ENCODE assay signal across 9 cellular contexts in the genomic region with DNA sequence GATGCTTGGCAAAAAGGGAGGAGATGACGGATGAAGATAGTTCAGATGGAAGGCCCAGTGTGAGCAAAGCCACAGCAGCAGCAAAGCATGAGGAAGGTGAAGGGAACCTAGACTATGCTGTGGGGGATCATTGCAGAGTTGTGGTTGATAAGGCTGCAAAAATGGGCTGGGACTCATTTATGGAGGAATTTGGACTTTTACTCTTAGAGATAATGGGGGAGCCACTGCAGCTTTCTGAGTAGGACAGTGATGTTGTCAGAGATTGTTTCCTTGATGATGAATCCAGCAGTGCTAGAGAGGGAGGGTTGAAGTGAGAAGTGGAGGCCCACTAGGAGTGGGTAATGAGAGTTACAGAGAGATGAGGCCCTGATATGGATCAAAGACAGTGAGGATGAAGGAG. TPM values are rescaled to one million over a fixed set of nuclear protein-coding genes. Genes with fewer than 3 reads are reported as not detected.
"Had no signal": no experiment of that assay in that cellular context is flagged by ENCODE, and none has a peak within 500 bp of the region (broad histone marks: within the 10 kb centered on the region; RNA-seq: fewer than 3 reads in every experiment).

No MANE protein-coding gene starts in this region.

- H3K4me2 ChIP-seq: GM23338 had no signal

- FAIRE-seq: H1, H54, HTR-8/SVneo had no signal

- H3K36me3 Mint-ChIP-seq: IgD-negative memory B cell had no signal

- H3K4me3 ChIP-seq: GM23338 had no signal

- ATAC-seq: GM23338 had no signal

- DNase-seq: H9, HCEC 1CT, KBM-7 had no signal

- H3K9me3 Mint-ChIP-seq: GM23338 had no signal

- H3K27ac Mint-ChIP-seq: GM23338, H9, IgD-negative memory B cell had no signal

- H3K4me3 Mint-ChIP-seq: GM23338, H9, IgD-negative memory B cell had no signal

- H3K4me1 Mint-ChIP-seq: IgD-negative memory B cell had no signal

- H2AFZ ChIP-seq: GM23338 had no signal

RNA-seq across cellular contexts. Expression of gene C8A, which starts 2.1 kb away (rescaled TPM):
- total RNA-seq: GM23338, H1, H9, HT-29 had no signal
- polyA plus RNA-seq: GM23338, H1, IgD-negative memory B cell had no signal

RNA-seq across cellular contexts. Expression of gene FYB2, which starts 33.3 kb away (rescaled TPM):
- total RNA-seq: GM23338, HT-29 had no signal
- polyA plus RNA-seq: IgD-negative memory B cell had no signal
